In genomic region chr11:64851831-64852337, GRCh38 we compare ENCODE assay signal across 8 cellular contexts. TPM values are rescaled to one million over a fixed set of nuclear protein-coding genes. Genes with fewer than 3 reads are reported as not detected.
DNase-seq lines count a peak whose midpoint lies in the region; ATAC-seq, FAIRE-seq and TF ChIP-seq lines count a peak whose summit lies in the region.

No MANE protein-coding gene starts in this region.

- H3K27ac ChIP-seq in ovary: no peak overlapping the region

- TF ChIP-seq POLR2A in GM12891 (IDR thresholded peaks at IDR 0.05; ENCODE audit: low read depth, low read length) (peak; percentile 64), ovary (IDR thresholded peaks at IDR 0.05) (no peak)

- H3K4me1 Mint-ChIP-seq in activated T-helper 17 cell treated with anti-CD3 and anti-CD28 coated beads, Interleukin-2, amount 50 U/mL, for 72 hours: peaks cover 57% of the 10 kb centered on the region
- peaks cover 33% of the 10 kb centered on the region for H3K4me1 Mint-ChIP-seq in nephron progenitor cell

- H3K27me3 Mint-ChIP-seq in activated T-helper 17 cell treated with anti-CD3 and anti-CD28 coated beads, Interleukin-2, amount 50 U/mL, for 72 hours: no peaks in the 10 kb centered on the region
- peaks cover 3% of the 10 kb centered on the region for H3K27me3 Mint-ChIP-seq in nephron progenitor cell (ENCODE audit: low read depth, poor library complexity)

- TF ChIP-seq EP300 in ovary (IDR thresholded peaks at IDR 0.05): no peak

- peaks cover 55% of the 10 kb centered on the region for H3K36me3 Mint-ChIP-seq in activated T-helper 17 cell treated with anti-CD3 and anti-CD28 coated beads, Interleukin-2, amount 50 U/mL, for 72 hours (ENCODE audit: low read depth)
- peaks cover 13% of the 10 kb centered on the region for H3K36me3 Mint-ChIP-seq in nephron progenitor cell (ENCODE audit: low read depth)

- H3K9me3 Mint-ChIP-seq in activated T-helper 17 cell treated with anti-CD3 and anti-CD28 coated beads, Interleukin-2, amount 50 U/mL, for 72 hours: no peaks in the 10 kb centered on the region
- H3K9me3 Mint-ChIP-seq in nephron progenitor cell: no peaks in the 10 kb centered on the region

- peaks cover 14% of the 10 kb centered on the region for H3K4me1 ChIP-seq in ovary (ENCODE audit: insufficient read depth)

- DNase-seq in GM12891 (ENCODE audit: insufficient read length, low spot score) (no peak), nephron progenitor cell (no peak), activated gamma-delta T cell treated with Interleukin-2 at 50 U/mL for 16 hours (no peak), SIG-M5 treated with dmso at 0.1 percent for 504 hours (lab: John Stamatoyannopoulos, UW; ENCODE audit: unreplicated experiment) (no peak), ovary (no peak)

- H3K36me3 ChIP-seq in ovary: no peaks in the 10 kb centered on the region

- intact Hi-C loops in ovary (cut with DNase I): no loop called here

- WGBS in ovary, 3 donors: 88 to 90% (median 88%) methylated on average over 8 of the region's 8 CpGs

- no peaks in the 10 kb centered on the region for H3K9me3 ChIP-seq in ovary

- TF ChIP-seq CTCF in nephron progenitor cell (IDR thresholded peaks at IDR 0.05): no peak
- TF ChIP-seq CTCF in ovary (IDR thresholded peaks at IDR 0.05): no peak

- peak overlapping the region; percentile 92 for H3K27ac Mint-ChIP-seq in activated T-helper 17 cell treated with anti-CD3 and anti-CD28 coated beads, Interleukin-2, amount 50 U/mL, for 72 hours
- peak overlapping the region; percentile 71 for H3K27ac Mint-ChIP-seq in nephron progenitor cell

- FAIRE-seq in GM12891 (lab: Jason Lieb, UNC): peak; percentile 82

- ATAC-seq in GM21737 (IDR thresholded peaks at IDR 0.05; ENCODE audit: unreplicated experiment): peak; percentile 15
- no peak for ATAC-seq in activated T-helper 17 cell treated with anti-CD3 and anti-CD28 coated beads, Interleukin-2, amount 50 U/mL, for 72 hours (replicated peaks)
- no peak for ATAC-seq in GM19023 (IDR thresholded peaks at IDR 0.05; ENCODE audit: unreplicated experiment)

- H3K4me3 Mint-ChIP-seq in activated T-helper 17 cell treated with anti-CD3 and anti-CD28 coated beads, Interleukin-2, amount 50 U/mL, for 72 hours: peak overlapping the region; percentile 87
- no peak overlapping the region for H3K4me3 Mint-ChIP-seq in nephron progenitor cell

- no peaks in the 10 kb centered on the region for H3K27me3 ChIP-seq in ovary

- no peak overlapping the region for H3K4me3 ChIP-seq in ovary

TF ChIP-seq in GM12891, 5 proteins besides CTCF, POLR2A, EP300 and RAD21:
- TF ChIP-seq SPI1 (IDR thresholded peaks at IDR 0.05; ENCODE audit: low read depth, low read length): no peak
- peak; percentile 71 for TF ChIP-seq POLR2AphosphoS5 (IDR thresholded peaks at IDR 0.05; ENCODE audit: low read depth, low read length)
- TF ChIP-seq POU2F2 (IDR thresholded peaks at IDR 0.05; ENCODE audit: low read depth, low read length): peak; percentile 41; the same call in 1 of the 2 replicates
- TF ChIP-seq TAF1 (IDR thresholded peaks at IDR 0.05; ENCODE audit: low read depth, low read length): no peak
- no peak for TF ChIP-seq PAX5 (IDR thresholded peaks at IDR 0.05; ENCODE audit: insufficient read depth, low read length, severe bottlenecking)

RNA-seq across cellular contexts. Expression of gene CDC42BPG, which starts 7.4 kb away (rescaled TPM):
- 0.36 TPM for polyA plus RNA-seq in GM12891 (2012; ENCODE audit: low read depth, missing spikeins)
- under 1 TPM; 0.37 to 0.71 TPM for total RNA-seq in activated T-helper 17 cell treated with anti-CD3 and anti-CD28 coated beads, Interleukin-2, amount 50 U/mL, for 72 hours
- total RNA-seq in ovary: 1 to 10 TPM; 2.6 to 9.5 (median 4.0) TPM
- 1 to 10 TPM in 1 of 2 donors, under 1 TPM in 1; 0.35 to 1.9 TPM for polyA plus RNA-seq in ovary

RNA-seq across cellular contexts. Expression of gene EHD1, which starts 26.5 kb away (rescaled TPM):
- 84.7 TPM for polyA plus RNA-seq in GM12891 (2012; ENCODE audit: low read depth, missing spikeins)
- 100 to 1,000 TPM in 1 of 2 donors, 10 to 100 TPM in 1; 96.5 to 107 TPM for total RNA-seq in activated T-helper 17 cell treated with anti-CD3 and anti-CD28 coated beads, Interleukin-2, amount 50 U/mL, for 72 hours
- total RNA-seq in ovary: 10 to 100 TPM; 14.3 to 87.8 (median 42.2) TPM
- 10 to 100 TPM; 14.5 to 14.8 TPM for polyA plus RNA-seq in ovary

RNA-seq across cellular contexts. Expression of gene MEN1, which starts 41.5 kb away (rescaled TPM):
- 16.2 TPM for polyA plus RNA-seq in GM12891 (2012; ENCODE audit: low read depth, missing spikeins)
- 10 to 100 TPM; 17.9 to 28.2 TPM for total RNA-seq in activated T-helper 17 cell treated with anti-CD3 and anti-CD28 coated beads, Interleukin-2, amount 50 U/mL, for 72 hours
- 10 to 100 TPM; 17.5 to 28.6 (median 22.6) TPM for total RNA-seq in ovary
- polyA plus RNA-seq in ovary: 10 to 100 TPM; 14.4 to 20.4 TPM

RNA-seq across cellular contexts. Expression of gene MAP4K2, which starts 48.9 kb away (rescaled TPM):
- 30.2 TPM for polyA plus RNA-seq in GM12891 (2012; ENCODE audit: low read depth, missing spikeins)
- total RNA-seq in activated T-helper 17 cell treated with anti-CD3 and anti-CD28 coated beads, Interleukin-2, amount 50 U/mL, for 72 hours: 10 to 100 TPM; 65.9 to 82.5 TPM
- 10 to 100 TPM in 5 of 7 donors, 1 to 10 TPM in 2; 5.6 to 15.5 (median 13.0) TPM for total RNA-seq in ovary
- 1 to 10 TPM; 2.3 to 9.9 TPM for polyA plus RNA-seq in ovary
